8 cellular contexts compared by ENCODE assay signal in genomic region chr7:88357794-88358533, GRCh38. TPM values are rescaled to one million over a fixed set of nuclear protein-coding genes. Genes with fewer than 3 reads are reported as not detected.
DNase-seq lines count a peak whose midpoint lies in the region; ATAC-seq and TF ChIP-seq lines count a peak whose summit lies in the region.
"Had no signal": no experiment of that assay in that cellular context is flagged by ENCODE, and none has a peak within 500 bp of the region (broad histone marks: within the 10 kb centered on the region; RNA-seq: fewer than 3 reads in every experiment).

No MANE protein-coding gene starts in this region.

- no peaks in the 10 kb centered on the region for H3K36me3 Mint-ChIP-seq in endothelial cell (ENCODE audit: low read depth, unreplicated experiment)

- no peaks in the 10 kb centered on the region for H3K4me1 ChIP-seq in gastrocnemius medialis

- H3K27me3 ChIP-seq in gastrocnemius medialis, result no peaks in the 10 kb centered on the region

- in situ Hi-C loops in gastrocnemius medialis (cut with MboI; ENCODE audit: low sequenced_read_pairs in 4 of 4), result no loop called here

- H3K4me3 ChIP-seq in gastrocnemius medialis, result no peak overlapping the region

- no peaks in the 10 kb centered on the region for H3K9me3 ChIP-seq in gastrocnemius medialis

- peak; percentile 89 for ATAC-seq in GM18907 (IDR thresholded peaks at IDR 0.05; ENCODE audit: unreplicated experiment)
- ATAC-seq in HG03039 (IDR thresholded peaks at IDR 0.05; ENCODE audit: unreplicated experiment), result peak; percentile 54
- ATAC-seq in left ventricle myocardium superior, result peak; percentile 92
- ATAC-seq in gastrocnemius medialis, result no peak

- TF ChIP-seq POLR2A in gastrocnemius medialis (IDR thresholded peaks at IDR 0.05), result no peak

- intact Hi-C loops in left ventricle myocardium superior (cut with micrococcal nuclease) (loop anchor here (1.0 kb wide), 1 partner anchor 115 kb away; no protein-coding TSS in a partner anchor), gastrocnemius medialis (cut with DNase I; ENCODE audit: low total_unique reads) (loop anchor here (10.0 kb wide), 1 partner anchor 113 kb away; no protein-coding TSS in a partner anchor)

- no peaks in the 10 kb centered on the region for H3K9me3 Mint-ChIP-seq in endothelial cell (ENCODE audit: unreplicated experiment)

- no peak for TF ChIP-seq CTCF in endothelial cell (IDR thresholded peaks at IDR 0.05; ENCODE audit: unreplicated experiment)
- peak in 2 of 5 experiments; percentile 23 to 35 for TF ChIP-seq CTCF in gastrocnemius medialis (IDR thresholded peaks at IDR 0.05 in 4 of 5, conservative IDR thresholded peaks at IDR 0.05 in 1 of 5)

- H3K4me3 Mint-ChIP-seq in endothelial cell (ENCODE audit: unreplicated experiment), result no peak overlapping the region

- H3K27ac Mint-ChIP-seq in endothelial cell (ENCODE audit: unreplicated experiment), result no peak overlapping the region

- H3K27me3 Mint-ChIP-seq in endothelial cell (ENCODE audit: unreplicated experiment), result peaks cover under 1% of the 10 kb centered on the region

- H3K27ac ChIP-seq in gastrocnemius medialis, result no peak overlapping the region

- peak; percentile 45 for DNase-seq in RPMI8226
- no peak for DNase-seq in left ventricle myocardium superior
- DNase-seq in putamen (ENCODE audit: low spot score), result no peak
- no peak for DNase-seq in endothelial cell (ENCODE audit: low spot score)
- no peak for DNase-seq in gastrocnemius medialis

- H3K36me3 ChIP-seq in gastrocnemius medialis, result no peaks in the 10 kb centered on the region

- no peaks in the 10 kb centered on the region for H3K4me1 Mint-ChIP-seq in endothelial cell (ENCODE audit: unreplicated experiment)

RNA-seq across cellular contexts. Expression of gene STEAP4, which starts 51.3 kb away (rescaled TPM):
- total RNA-seq in left ventricle myocardium superior, result 21.7 TPM
- total RNA-seq in endothelial cell (ENCODE audit: unreplicated experiment), result 0.54 TPM
- 10 to 100 TPM; 13.5 to 24.5 (median 16.2) TPM for total RNA-seq in gastrocnemius medialis
- total RNA-seq: pulmonary artery endothelial cell had no signal

Comparison
In these comparisons a context has a peak if more than half of its experiments do, and no peak if none do; other contexts are left out.
1. ATAC-seq: peak in GM18907 (single experiment), HG03039 (single experiment) and left ventricle myocardium superior (single experiment); none in gastrocnemius medialis (0 of 2).